In genomic region chr10:82288461-82288881, GRCh38 we compare ENCODE assay signal across 19 cellular contexts.
DNase-seq lines count a peak whose midpoint lies in the region; ATAC-seq and TF ChIP-seq lines count a peak whose summit lies in the region.
"Had no signal": no experiment of that assay in that cellular context is flagged by ENCODE, and none has a peak within 500 bp of the region (broad histone marks: within the 10 kb centered on the region; RNA-seq: fewer than 3 reads in every experiment).

No MANE protein-coding gene starts in this region.

- H3K4me3 ChIP-seq in GM23248 (no peak overlapping the region), brain microvascular endothelial cell (ENCODE audit: low read depth, low read length) (no peak overlapping the region), upper lobe of left lung (no peak overlapping the region)
- H3K4me3 ChIP-seq: GM12878, stomach had no signal

- TF ChIP-seq CTCF in brain microvascular endothelial cell (IDR thresholded peaks at IDR 0.05; ENCODE audit: low read depth, low read length, missing control alignments) (no peak), upper lobe of left lung (IDR thresholded peaks at IDR 0.05) (no peak)

- peak; percentile 40 to 70 for ATAC-seq in upper lobe of left lung (ENCODE audit: low FRiP score in 2 of 2)
- ATAC-seq: GM12878, left cardiac atrium, sciatic nerve had no signal

- H3K27ac ChIP-seq in GM23248: no peak overlapping the region
- no peak overlapping the region for H3K27ac ChIP-seq in brain microvascular endothelial cell
- no peak overlapping the region for H3K27ac ChIP-seq in upper lobe of left lung
- no peak overlapping the region for H3K27ac ChIP-seq in caudate nucleus (ENCODE audit: low read depth, low read length)
- H3K27ac ChIP-seq: stomach had no signal

- 20% methylated on average over 6 of the region's 6 CpGs for WGBS in GM23248 (ENCODE audit: low coverage in 1 of 2, low lambda C conversion rate in 2 of 2, missing lambda C conversion rate in 2 of 2), 2 experiments
- 70 to 79% methylated on average over 6 of the region's 6 CpGs for WGBS in upper lobe of left lung, 2 donors

- TF ChIP-seq EP300 in upper lobe of left lung (IDR thresholded peaks at IDR 0.05): no peak

- H3K27me3 ChIP-seq in GM23248 (replicated peaks; ENCODE audit: insufficient read depth): no peaks in the 10 kb centered on the region
- no peaks in the 10 kb centered on the region for H3K27me3 ChIP-seq in brain microvascular endothelial cell (replicated peaks)
- H3K27me3 ChIP-seq in upper lobe of left lung: no peaks in the 10 kb centered on the region
- H3K27me3 ChIP-seq: BE2C, stomach had no signal

- H3K79me2 ChIP-seq in GM23248 (ENCODE audit: insufficient read depth): no peaks in the 10 kb centered on the region

- H3K36me3 ChIP-seq in GM23248 (ENCODE audit: low read depth) (no peaks in the 10 kb centered on the region), brain microvascular endothelial cell (replicated peaks) (no peaks in the 10 kb centered on the region), upper lobe of left lung (no peaks in the 10 kb centered on the region)
- H3K36me3 ChIP-seq: BE2C, stomach had no signal

- in situ Hi-C loops in GM23248 (cut with MboI) (no loop called here), brain microvascular endothelial cell (cut with HindIII; ENCODE audit: low pct_ligation_motif_present, low sequenced_read_pairs) (no loop called here)

- H4K20me1 ChIP-seq in GM23248 (ENCODE audit: insufficient read depth): no peaks in the 10 kb centered on the region

- no peak overlapping the region for H2AFZ ChIP-seq in GM23248

- TF ChIP-seq POLR2A in upper lobe of left lung (IDR thresholded peaks at IDR 0.05): no peak

- no peak overlapping the region for H3K9ac ChIP-seq in GM23248

- H3F3A ChIP-seq in GM23248 (ENCODE audit: insufficient read depth): no peaks in the 10 kb centered on the region

- H3K9me3 ChIP-seq in GM23248 (ENCODE audit: low read depth) (no peaks in the 10 kb centered on the region), upper lobe of left lung (no peaks in the 10 kb centered on the region)
- H3K9me3 ChIP-seq: BE2C, stomach had no signal

- no peaks in the 10 kb centered on the region for H3K4me1 ChIP-seq in GM23248 (ENCODE audit: insufficient read depth)
- peaks cover 0 to 10% (median 3%) of the 10 kb centered on the region in 4 donors for H3K4me1 ChIP-seq in upper lobe of left lung
- H3K4me1 ChIP-seq: BE2C, stomach had no signal

- H3K4me2 ChIP-seq in GM23248 (ENCODE audit: unreplicated experiment): no peak overlapping the region

- no peaks in the 10 kb centered on the region for H3K9me2 ChIP-seq in GM23248 (ENCODE audit: insufficient read depth)

- DNase-seq in GM23248 (peak; percentile 20), brain microvascular endothelial cell (peak; percentile 41), islet precursor cell (peak; percentile 58), upper lobe of left lung (no peak), caudate nucleus (lab: John Stamatoyannopoulos, UW) (no peak), AG08395 (ENCODE audit: low spot score) (no peak), NCI-H128 (lab: John Stamatoyannopoulos, UW; ENCODE audit: unreplicated experiment) (no peak)
- DNase-seq: activated CD4-positive, CD25-positive, alpha-beta regulatory T cell treated with anti-CD3 and anti-CD28 coated beads, Interleukin-2, amount 50 U/mL, for 72 hours; activated naive CD8-positive, alpha-beta T cell treated with anti-CD3 and anti-CD28 coated beads, Interleukin-2, amount 10 ng/mL, durations not matched to agents 7 days and 5 days; BE2C; central memory CD4-positive, alpha-beta T cell; left cardiac atrium; NCI-H1436; NCI-H774; occipital lobe; stomach; T-helper 9 cell had no signal

Comparison
In these comparisons a context has a peak if more than half of its experiments do, and no peak if none do; other contexts are left out.
1. DNase-seq: peak in GM23248 (single experiment), brain microvascular endothelial cell (single experiment) and islet precursor cell (single experiment); none in upper lobe of left lung (0 of 2), caudate nucleus (0 of 61), AG08395 (single experiment) and NCI-H128 (single experiment).